ENCODE assay signal across 25 cellular contexts in the genomic region with DNA sequence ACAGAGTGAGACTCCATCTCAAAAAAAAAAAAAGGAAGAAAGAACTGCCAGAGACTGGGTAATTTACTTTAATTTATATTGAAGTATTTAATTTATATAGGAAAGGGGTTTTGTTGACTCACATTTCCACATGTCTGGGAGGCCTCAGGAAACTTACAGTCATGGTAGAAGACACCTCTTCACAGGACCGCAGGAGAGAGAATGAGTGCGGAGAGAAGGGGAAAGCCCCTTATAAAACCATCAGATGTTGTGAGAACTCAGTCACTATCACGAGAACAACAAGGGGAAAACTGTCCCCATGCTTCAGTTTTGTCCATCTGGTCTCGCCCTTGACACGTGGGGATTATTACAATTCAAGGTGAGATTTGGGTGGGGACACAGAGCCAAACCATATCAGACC.
"Had no signal": no experiment of that assay in that cellular context is flagged by ENCODE, and none has a peak within 500 bp of the region (broad histone marks: within the 10 kb centered on the region; RNA-seq: fewer than 3 reads in every experiment).

No MANE protein-coding gene starts in this region.

- DNase-seq: activated B cell treated with CpG ODN at 0.5 μM for 24 hours; activated CD4-positive, alpha-beta T cell treated with anti-CD3 and anti-CD28 coated beads, Interleukin-2, amount 10 ng/mL, durations not matched to agents 24 days and 14 days; activated CD8-positive, alpha-beta memory T cell treated with anti-CD3 and anti-CD28 coated beads, Interleukin-2, amount 50 U/mL, for 4 hours; activated effector memory CD4-positive, alpha-beta T cell treated with anti-CD3 and anti-CD28 coated beads, Interleukin-2, amount 50 U/mL, for 16 hours; adrenal gland; aorta; body of pancreas; cerebellar nuclear complex; colonic mucosa; effector CD8-positive, alpha-beta T cell; esophagus squamous epithelium; foreskin melanocyte; heart right ventricle; naive thymus-derived CD8-positive, alpha-beta T cell; right cardiac atrium; substantia nigra; T-cell; uterus had no signal

- H3K27me3 ChIP-seq: adrenal gland, body of pancreas, colonic mucosa, esophagus squamous epithelium, heart right ventricle, neural progenitor cell, uterus had no signal

- H3K9me3 ChIP-seq: adrenal gland, body of pancreas, colonic mucosa, esophagus squamous epithelium, heart right ventricle, uterus had no signal

- H3K4me3 ChIP-seq: adrenal gland, body of pancreas, colonic mucosa, esophagus squamous epithelium, heart right ventricle, neural progenitor cell, uterus had no signal

- H3K36me3 ChIP-seq: neural progenitor cell, uterus had no signal

- H3K9ac ChIP-seq: neural progenitor cell had no signal

- H3K27me3 Mint-ChIP-seq: activated B cell treated with CpG ODN at 0.5 μM for 24 hours; activated CD4-positive, alpha-beta T cell treated with anti-CD3 and anti-CD28 coated beads, Interleukin-2, amount 10 ng/mL, durations not matched to agents 24 days and 14 days; naive thymus-derived CD8-positive, alpha-beta T cell; stimulated activated naive CD8-positive, alpha-beta T cell treated with anti-CD3 and anti-CD28 coated beads, Interleukin-15, Interleukin-2, amounts not matched to agents 100 ng/mL and 50 ng/mL, for 24 hours; T-cell; type B pancreatic cell had no signal

- H3K4me1 Mint-ChIP-seq: activated B cell treated with CpG ODN at 0.5 μM for 24 hours; activated CD4-positive, alpha-beta T cell treated with anti-CD3 and anti-CD28 coated beads, Interleukin-2, amount 10 ng/mL, durations not matched to agents 24 days and 14 days; neural progenitor cell; T-cell had no signal

- H3K4me1 ChIP-seq: adrenal gland, body of pancreas, colonic mucosa, esophagus squamous epithelium, heart right ventricle, neural progenitor cell, uterus had no signal

- H3K9me3 Mint-ChIP-seq: activated B cell treated with CpG ODN at 0.5 μM for 24 hours; activated CD4-positive, alpha-beta T cell treated with anti-CD3 and anti-CD28 coated beads, Interleukin-2, amount 10 ng/mL, durations not matched to agents 24 days and 14 days; activated naive CD4-positive, alpha-beta T cell treated with anti-CD3 and anti-CD28 coated beads, Interleukin-2, amount 50 U/mL, for 72 hours; activated T-cell treated with anti-CD3 and anti-CD28 coated beads, Interleukin-2, amount 50 U/mL, for 72 hours; naive thymus-derived CD8-positive, alpha-beta T cell; neural progenitor cell; stimulated activated naive CD8-positive, alpha-beta T cell treated with anti-CD3 and anti-CD28 coated beads, Interleukin-15, Interleukin-2, amounts not matched to agents 100 ng/mL and 50 ng/mL, for 24 hours; T-cell; T-helper 2 cell treated with Interferon-gamma antibody and Interleukin-4, amounts not matched to agents 5 μg/mL and 100 μg/mL, for 36 hours; type B pancreatic cell had no signal

- H3K27ac Mint-ChIP-seq: activated B cell treated with CpG ODN at 0.5 μM for 24 hours; activated CD4-positive, alpha-beta T cell treated with anti-CD3 and anti-CD28 coated beads, Interleukin-2, amount 10 ng/mL, durations not matched to agents 24 days and 14 days; activated naive CD4-positive, alpha-beta T cell treated with anti-CD3 and anti-CD28 coated beads, Interleukin-2, amount 50 U/mL, for 72 hours; activated T-cell treated with anti-CD3 and anti-CD28 coated beads, Interleukin-2, amount 50 U/mL, for 72 hours; neural progenitor cell; stimulated activated naive CD8-positive, alpha-beta T cell treated with anti-CD3 and anti-CD28 coated beads, Interleukin-15, Interleukin-2, amounts not matched to agents 100 ng/mL and 50 ng/mL, for 24 hours; T-cell; T-helper 2 cell treated with Interferon-gamma antibody and Interleukin-4, amounts not matched to agents 5 μg/mL and 100 μg/mL, for 36 hours; type B pancreatic cell had no signal

- H3K27ac ChIP-seq: adrenal gland, body of pancreas, colonic mucosa, epithelial cell of prostate, esophagus squamous epithelium, heart right ventricle, neural progenitor cell, uterus had no signal

- H3K4me3 Mint-ChIP-seq: activated B cell treated with CpG ODN at 0.5 μM for 24 hours; activated CD4-positive, alpha-beta T cell treated with anti-CD3 and anti-CD28 coated beads, Interleukin-2, amount 10 ng/mL, durations not matched to agents 24 days and 14 days; activated T-cell treated with anti-CD3 and anti-CD28 coated beads, Interleukin-2, amount 50 U/mL, for 72 hours; naive thymus-derived CD8-positive, alpha-beta T cell; neural progenitor cell; stimulated activated naive CD8-positive, alpha-beta T cell treated with anti-CD3 and anti-CD28 coated beads, Interleukin-15, Interleukin-2, amounts not matched to agents 100 ng/mL and 50 ng/mL, for 24 hours; T-cell; T-helper 2 cell treated with Interferon-gamma antibody and Interleukin-4, amounts not matched to agents 5 μg/mL and 100 μg/mL, for 36 hours; type B pancreatic cell had no signal

- ATAC-seq: body of pancreas; heart right ventricle; naive thymus-derived CD8-positive, alpha-beta T cell; right cardiac atrium; T-cell had no signal

- H3K4me2 ChIP-seq: neural progenitor cell had no signal
